Comparison of ENCODE assay signal across 2 cellular contexts in the genomic region with DNA sequence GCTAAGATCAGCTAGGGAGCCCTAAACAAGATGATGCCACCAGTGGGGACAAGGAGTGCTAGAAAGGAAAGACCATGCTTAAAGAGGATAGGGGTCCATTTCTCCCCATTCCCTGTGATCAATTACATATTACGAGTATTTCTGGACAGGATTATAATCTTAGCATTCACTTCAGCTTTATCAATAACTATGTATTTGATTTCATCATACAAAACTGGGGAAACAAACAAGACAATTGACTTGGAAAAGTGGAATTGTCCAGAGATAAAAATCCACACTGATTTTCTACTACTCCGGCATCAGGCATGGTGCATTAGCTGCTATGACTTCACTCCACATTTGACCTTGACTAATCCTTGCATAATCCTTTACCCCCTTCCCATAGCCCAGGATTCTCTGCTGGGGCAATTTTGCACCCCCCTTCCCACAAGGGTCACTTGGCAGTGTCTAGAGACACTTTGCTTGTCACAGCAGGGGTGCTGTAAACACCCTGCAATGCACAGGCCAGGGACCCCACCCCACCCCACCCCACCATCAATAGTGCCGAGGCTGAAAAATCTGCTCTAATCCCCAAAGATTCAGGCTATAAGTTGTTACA.
TF ChIP-seq lines count a peak whose summit lies in the region.

No MANE protein-coding gene starts in this region.

TF ChIP-seq in A549, 52 proteins besides CTCF, POLR2A, EP300 and RAD21:
- no peak for TF ChIP-seq NR3C1 (IDR thresholded peaks at IDR 0.05)
- TF ChIP-seq EHMT2 (IDR thresholded peaks at IDR 0.05; ENCODE audit: low read depth): no peak
- TF ChIP-seq, protein P1, sequence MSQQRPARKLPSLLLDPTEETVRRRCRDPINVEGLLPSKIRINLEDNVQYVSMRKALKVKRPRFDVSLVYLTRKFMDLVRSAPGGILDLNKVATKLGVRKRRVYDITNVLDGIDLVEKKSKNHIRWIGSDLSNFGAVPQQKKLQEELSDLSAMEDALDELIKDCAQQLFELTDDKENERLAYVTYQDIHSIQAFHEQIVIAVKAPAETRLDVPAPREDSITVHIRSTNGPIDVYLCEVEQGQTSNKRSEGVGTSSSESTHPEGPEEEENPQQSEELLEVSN (IDR thresholded peaks at IDR 0.05; ENCODE audit: borderline replicate concordance, low read depth): no peak
- no peak for TF ChIP-seq HEYL (CRISPR knock-in tag; IDR thresholded peaks at IDR 0.05)
- no peak for TF ChIP-seq MAZ (IDR thresholded peaks at IDR 0.05; ENCODE audit: borderline replicate concordance, low read depth, low read length)
- no peak for TF ChIP-seq RARB (CRISPR knock-in tag; IDR thresholded peaks at IDR 0.05)
- no peak for TF ChIP-seq JUN (IDR thresholded peaks at IDR 0.05)
- TF ChIP-seq POLR2AphosphoS2 (conservative IDR thresholded peaks at IDR 0.05; ENCODE audit: low read length): no peak
- TF ChIP-seq MAX (IDR thresholded peaks at IDR 0.05): no peak
- no peak for TF ChIP-seq ZSCAN20 (CRISPR knock-in tag; IDR thresholded peaks at IDR 0.05)
- TF ChIP-seq ESRRA (IDR thresholded peaks at IDR 0.05; ENCODE audit: borderline replicate concordance, low read length): no peak
- TF ChIP-seq NPAS2 (CRISPR knock-in tag; IDR thresholded peaks at IDR 0.05; ENCODE audit: borderline replicate concordance): no peak
- no peak for TF ChIP-seq KDM1A (IDR thresholded peaks at IDR 0.05; ENCODE audit: low read depth)
- TF ChIP-seq HOXB13 (CRISPR knock-in tag; IDR thresholded peaks at IDR 0.05; ENCODE audit: low read depth): no peak
- TF ChIP-seq, protein P2, sequence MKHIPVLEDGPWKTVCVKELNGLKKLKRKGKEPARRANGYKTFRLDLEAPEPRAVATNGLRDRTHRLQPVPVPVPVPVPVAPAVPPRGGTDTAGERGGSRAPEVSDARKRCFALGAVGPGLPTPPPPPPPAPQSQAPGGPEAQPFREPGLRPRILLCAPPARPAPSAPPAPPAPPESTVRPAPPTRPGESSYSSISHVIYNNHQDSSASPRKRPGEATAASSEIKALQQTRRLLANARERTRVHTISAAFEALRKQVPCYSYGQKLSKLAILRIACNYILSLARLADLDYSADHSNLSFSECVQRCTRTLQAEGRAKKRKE (CRISPR knock-in tag; IDR thresholded peaks at IDR 0.05; ENCODE audit: low read depth): no peak
- TF ChIP-seq MAFK (IDR thresholded peaks at IDR 0.05; ENCODE audit: partially characterized antibody): no peak

TF ChIP-seq in endothelial cell of umbilical vein, 7 proteins besides CTCF, POLR2A, EP300 and RAD21:
- no peak for TF ChIP-seq JUN (IDR thresholded peaks at IDR 0.05; ENCODE audit: borderline replicate concordance, insufficient read depth, insufficient read length, low read depth)
- TF ChIP-seq GATA2 (IDR thresholded peaks at IDR 0.05; ENCODE audit: insufficient read depth, insufficient read length, low read depth, low read length): no peak
- TF ChIP-seq MAX (IDR thresholded peaks at IDR 0.05; ENCODE audit: insufficient read depth, insufficient read length): no peak
- no peak for TF ChIP-seq FOS (IDR thresholded peaks at IDR 0.05; ENCODE audit: borderline replicate concordance, insufficient read depth, low read length)
- TF ChIP-seq MYC (IDR thresholded peaks at IDR 0.05; ENCODE audit: low read depth, low read length): no peak
- TF ChIP-seq EZH2 (IDR thresholded peaks at IDR 0.05; ENCODE audit: borderline replicate concordance, low read depth, low read length, severe bottlenecking): no peak
- no peak for TF ChIP-seq POLR2AphosphoS5 (IDR thresholded peaks at IDR 0.05; ENCODE audit: insufficient read depth, low read depth, low read length)
TF ChIP-seq in endothelial cell of umbilical vein: peak in this region for 0.
